In genomic region chr2:158207354-158207753, GRCh38 we compare ENCODE assay signal across 29 cellular contexts.
"Had no signal": no experiment of that assay in that cellular context is flagged by ENCODE, and none has a peak within 500 bp of the region (broad histone marks: within the 10 kb centered on the region; RNA-seq: fewer than 3 reads in every experiment).

No MANE protein-coding gene starts in this region.

- H3K4me1 ChIP-seq: colonic mucosa, gastrocnemius medialis had no signal

- H3K4me3 Mint-ChIP-seq: dendritic cell treated with granulocyte-macrophage colony-stimulating factor and Interleukin-4, amounts not matched to agents 40 ng/mL and 50 ng/mL, for 4 days; effector memory CD8-positive, alpha-beta T cell; endodermal cell had no signal

- ATAC-seq: effector memory CD8-positive, alpha-beta T cell; esophagus mucosa; foreskin keratinocyte; gastrocnemius medialis; gastroesophageal sphincter; heart left ventricle; heart right ventricle had no signal

- H3K27me3 ChIP-seq: colonic mucosa, dorsolateral prefrontal cortex, esophagus muscularis mucosa, esophagus squamous epithelium, foreskin keratinocyte, gastrocnemius medialis, gastroesophageal sphincter, heart left ventricle, heart right ventricle had no signal

- H3K36me3 ChIP-seq: colonic mucosa, esophagus muscularis mucosa, esophagus squamous epithelium, gastrocnemius medialis, gastroesophageal sphincter, heart left ventricle, heart right ventricle had no signal

- H3K4me3 ChIP-seq: colonic mucosa, coronary artery, dorsolateral prefrontal cortex, esophagus muscularis mucosa, esophagus squamous epithelium, gastrocnemius medialis, gastroesophageal sphincter, heart left ventricle, heart right ventricle had no signal

- H3K9me3 ChIP-seq: colonic mucosa, esophagus muscularis mucosa, esophagus squamous epithelium, gastrocnemius medialis, gastroesophageal sphincter, heart left ventricle, heart right ventricle had no signal

- H3K4me1 Mint-ChIP-seq: endodermal cell had no signal

- FAIRE-seq: colon, endometrium, endothelial cell of umbilical vein, frontal cortex had no signal

- DNase-seq: colonic mucosa; cortex of kidney; dermis blood vessel endothelial cell; dorsolateral prefrontal cortex; effector CD4-positive, alpha-beta T cell; effector CD8-positive, alpha-beta T cell; effector memory CD4-positive, alpha-beta T cell; effector memory CD8-positive, alpha-beta T cell; endodermal cell; erythroblast; esophagus squamous epithelium; foreskin fibroblast; foreskin keratinocyte; foreskin melanocyte; gastrocnemius medialis; glutamatergic neuron; head of caudate nucleus; heart left ventricle; heart right ventricle had no signal

- H3K27ac Mint-ChIP-seq: dendritic cell treated with granulocyte-macrophage colony-stimulating factor and Interleukin-4, amounts not matched to agents 40 ng/mL and 50 ng/mL, for 4 days; effector memory CD8-positive, alpha-beta T cell; endodermal cell had no signal

- H3K27ac ChIP-seq: colonic mucosa, coronary artery, dorsolateral prefrontal cortex, epithelial cell of prostate, esophagus muscularis mucosa, esophagus squamous epithelium, foreskin keratinocyte, gastrocnemius medialis, gastroesophageal sphincter, heart left ventricle, heart right ventricle had no signal

- H3K9me3 Mint-ChIP-seq: dendritic cell treated with granulocyte-macrophage colony-stimulating factor and Interleukin-4, amounts not matched to agents 40 ng/mL and 50 ng/mL, for 4 days; endodermal cell had no signal

- H3K27me3 Mint-ChIP-seq: dendritic cell treated with granulocyte-macrophage colony-stimulating factor and Interleukin-4, amounts not matched to agents 40 ng/mL and 50 ng/mL, for 4 days had no signal
